ENCODE assay signal across 17 cellular contexts in genomic region chr6:5869676-5870075, GRCh38.
A peak's percentile ranks its signal among the peaks of the same experiment; 100 is the strongest.
DNase-seq lines count a peak whose midpoint lies in the region; ATAC-seq lines count a peak whose summit lies in the region.
"Had no signal": no experiment of that assay in that cellular context is flagged by ENCODE, and none has a peak within 500 bp of the region (broad histone marks: within the 10 kb centered on the region; RNA-seq: fewer than 3 reads in every experiment).

No MANE protein-coding gene starts in this region.

- peaks cover 13% of the 10 kb centered on the region for H3K36me3 Mint-ChIP-seq in activated naive CD4-positive, alpha-beta T cell treated with anti-CD3 and anti-CD28 coated beads, Interleukin-2, amount 50 U/mL, for 24 hours
- peaks cover 14% of the 10 kb centered on the region for H3K36me3 Mint-ChIP-seq in activated naive CD8-positive, alpha-beta T cell treated with anti-CD3 and anti-CD28 coated beads for 36 hours
- H3K36me3 Mint-ChIP-seq: mesothelial cell of epicardium; stimulated activated memory B cell treated with anti-CD40 and anti-IgM and Interleukin-4, amounts not matched to agents 10 μg/mL and 1 μg/mL and 100 μg/mL, for 72 hours had no signal

- peaks cover 72% of the 10 kb centered on the region for H3K4me1 Mint-ChIP-seq in activated naive CD4-positive, alpha-beta T cell treated with anti-CD3 and anti-CD28 coated beads, Interleukin-2, amount 50 U/mL, for 24 hours
- H3K4me1 Mint-ChIP-seq in activated naive CD8-positive, alpha-beta T cell treated with anti-CD3 and anti-CD28 coated beads for 36 hours, result peaks cover 48% of the 10 kb centered on the region
- H3K4me1 Mint-ChIP-seq: mesothelial cell of epicardium had no signal

- H3K27ac Mint-ChIP-seq in activated naive CD4-positive, alpha-beta T cell treated with anti-CD3 and anti-CD28 coated beads, Interleukin-2, amount 50 U/mL, for 24 hours, result peak overlapping the region; percentile 81
- H3K27ac Mint-ChIP-seq in activated naive CD8-positive, alpha-beta T cell treated with anti-CD3 and anti-CD28 coated beads for 36 hours, result peak overlapping the region; percentile 30
- H3K27ac Mint-ChIP-seq: activated T-helper 2 cell treated with anti-CD3 and anti-CD28 coated beads, Interferon-gamma antibody, Interleukin-2, Interleukin-4, amounts not matched to agents 10 μg/mL and 5 μg/mL and 100 μg/mL, durations not matched to agents 14 hours and 24 hours and 36 hours; mesothelial cell of epicardium; stimulated activated memory B cell treated with anti-CD40 and anti-IgM and Interleukin-4, amounts not matched to agents 10 μg/mL and 1 μg/mL and 100 μg/mL, for 72 hours had no signal

- DNase-seq in activated naive CD4-positive, alpha-beta T cell treated with anti-CD3 and anti-CD28 coated beads, Interleukin-2, amount 50 U/mL, for 16 hours, result no peak
- no peak for DNase-seq in activated naive CD8-positive, alpha-beta T cell treated with anti-CD3 and anti-CD28 coated beads for 36 hours
- DNase-seq in left colon (no peak), SW 1271 (lab: John Stamatoyannopoulos, UW) (no peak), NCI-H69 (lab: John Stamatoyannopoulos, UW) (no peak)
- DNase-seq: amniotic stem cell, head of caudate nucleus, IMR-90, posterior cingulate gyrus had no signal

- H3K9me3 Mint-ChIP-seq in activated naive CD4-positive, alpha-beta T cell treated with anti-CD3 and anti-CD28 coated beads, Interleukin-2, amount 50 U/mL, for 24 hours, result peaks cover 17% of the 10 kb centered on the region
- peaks cover 19% of the 10 kb centered on the region for H3K9me3 Mint-ChIP-seq in activated naive CD8-positive, alpha-beta T cell treated with anti-CD3 and anti-CD28 coated beads for 36 hours

- H3K4me3 Mint-ChIP-seq in activated naive CD4-positive, alpha-beta T cell treated with anti-CD3 and anti-CD28 coated beads, Interleukin-2, amount 50 U/mL, for 24 hours, result no peak overlapping the region
- no peak overlapping the region for H3K4me3 Mint-ChIP-seq in activated naive CD8-positive, alpha-beta T cell treated with anti-CD3 and anti-CD28 coated beads for 36 hours
- H3K4me3 Mint-ChIP-seq: mesothelial cell of epicardium; stimulated activated memory B cell treated with anti-CD40 and anti-IgM and Interleukin-4, amounts not matched to agents 10 μg/mL and 1 μg/mL and 100 μg/mL, for 72 hours had no signal

- ATAC-seq in HG03280 (IDR thresholded peaks at IDR 0.05; ENCODE audit: unreplicated experiment) (peak; percentile 71), left colon (no peak)
- ATAC-seq: left lobe of liver; Right ventricle myocardium inferior; sciatic nerve; stimulated activated memory B cell treated with anti-CD40 and anti-IgM and Interleukin-4, amounts not matched to agents 10 μg/mL and 1 μg/mL and 100 μg/mL, for 72 hours had no signal

- H3K27me3 Mint-ChIP-seq in activated naive CD4-positive, alpha-beta T cell treated with anti-CD3 and anti-CD28 coated beads, Interleukin-2, amount 50 U/mL, for 24 hours, result no peaks in the 10 kb centered on the region
- H3K27me3 Mint-ChIP-seq in activated naive CD8-positive, alpha-beta T cell treated with anti-CD3 and anti-CD28 coated beads for 36 hours, result no peaks in the 10 kb centered on the region
- H3K27me3 Mint-ChIP-seq: stimulated activated memory B cell treated with anti-CD40 and anti-IgM and Interleukin-4, amounts not matched to agents 10 μg/mL and 1 μg/mL and 100 μg/mL, for 72 hours had no signal

- intact Hi-C loops in left colon (cut with DNase I, micrococcal nuclease), result loop anchor here in 1 of 2 donors (5.0 kb wide), 1 partner anchor 42 kb away; no protein-coding TSS in a partner anchor
